1 cellular context compared by ENCODE assay signal in the genomic region with DNA sequence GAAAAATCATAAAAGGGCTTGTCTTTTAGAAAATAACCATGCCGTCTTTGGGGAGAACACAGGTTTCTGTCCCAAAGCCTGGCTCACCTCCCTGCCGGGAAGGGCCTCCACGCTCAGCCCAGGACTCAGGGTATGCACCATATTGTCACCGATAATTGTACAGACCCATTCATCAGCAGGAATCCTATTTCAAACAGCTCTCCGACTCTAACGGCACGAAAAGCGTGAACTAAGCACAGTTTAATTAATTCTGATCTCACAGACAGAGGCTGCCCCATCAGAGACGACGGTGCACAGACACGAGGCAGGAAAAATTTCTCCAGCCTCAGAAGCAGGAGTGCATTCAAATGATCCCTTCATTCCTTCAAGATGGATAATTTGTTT.
TF ChIP-seq lines count a peak whose summit lies in the region.

No MANE protein-coding gene starts in this region.

TF ChIP-seq in GM23338, 12 proteins besides CTCF, POLR2A, EP300 and RAD21 (continued from another document):
- TF ChIP-seq, protein P1, sequence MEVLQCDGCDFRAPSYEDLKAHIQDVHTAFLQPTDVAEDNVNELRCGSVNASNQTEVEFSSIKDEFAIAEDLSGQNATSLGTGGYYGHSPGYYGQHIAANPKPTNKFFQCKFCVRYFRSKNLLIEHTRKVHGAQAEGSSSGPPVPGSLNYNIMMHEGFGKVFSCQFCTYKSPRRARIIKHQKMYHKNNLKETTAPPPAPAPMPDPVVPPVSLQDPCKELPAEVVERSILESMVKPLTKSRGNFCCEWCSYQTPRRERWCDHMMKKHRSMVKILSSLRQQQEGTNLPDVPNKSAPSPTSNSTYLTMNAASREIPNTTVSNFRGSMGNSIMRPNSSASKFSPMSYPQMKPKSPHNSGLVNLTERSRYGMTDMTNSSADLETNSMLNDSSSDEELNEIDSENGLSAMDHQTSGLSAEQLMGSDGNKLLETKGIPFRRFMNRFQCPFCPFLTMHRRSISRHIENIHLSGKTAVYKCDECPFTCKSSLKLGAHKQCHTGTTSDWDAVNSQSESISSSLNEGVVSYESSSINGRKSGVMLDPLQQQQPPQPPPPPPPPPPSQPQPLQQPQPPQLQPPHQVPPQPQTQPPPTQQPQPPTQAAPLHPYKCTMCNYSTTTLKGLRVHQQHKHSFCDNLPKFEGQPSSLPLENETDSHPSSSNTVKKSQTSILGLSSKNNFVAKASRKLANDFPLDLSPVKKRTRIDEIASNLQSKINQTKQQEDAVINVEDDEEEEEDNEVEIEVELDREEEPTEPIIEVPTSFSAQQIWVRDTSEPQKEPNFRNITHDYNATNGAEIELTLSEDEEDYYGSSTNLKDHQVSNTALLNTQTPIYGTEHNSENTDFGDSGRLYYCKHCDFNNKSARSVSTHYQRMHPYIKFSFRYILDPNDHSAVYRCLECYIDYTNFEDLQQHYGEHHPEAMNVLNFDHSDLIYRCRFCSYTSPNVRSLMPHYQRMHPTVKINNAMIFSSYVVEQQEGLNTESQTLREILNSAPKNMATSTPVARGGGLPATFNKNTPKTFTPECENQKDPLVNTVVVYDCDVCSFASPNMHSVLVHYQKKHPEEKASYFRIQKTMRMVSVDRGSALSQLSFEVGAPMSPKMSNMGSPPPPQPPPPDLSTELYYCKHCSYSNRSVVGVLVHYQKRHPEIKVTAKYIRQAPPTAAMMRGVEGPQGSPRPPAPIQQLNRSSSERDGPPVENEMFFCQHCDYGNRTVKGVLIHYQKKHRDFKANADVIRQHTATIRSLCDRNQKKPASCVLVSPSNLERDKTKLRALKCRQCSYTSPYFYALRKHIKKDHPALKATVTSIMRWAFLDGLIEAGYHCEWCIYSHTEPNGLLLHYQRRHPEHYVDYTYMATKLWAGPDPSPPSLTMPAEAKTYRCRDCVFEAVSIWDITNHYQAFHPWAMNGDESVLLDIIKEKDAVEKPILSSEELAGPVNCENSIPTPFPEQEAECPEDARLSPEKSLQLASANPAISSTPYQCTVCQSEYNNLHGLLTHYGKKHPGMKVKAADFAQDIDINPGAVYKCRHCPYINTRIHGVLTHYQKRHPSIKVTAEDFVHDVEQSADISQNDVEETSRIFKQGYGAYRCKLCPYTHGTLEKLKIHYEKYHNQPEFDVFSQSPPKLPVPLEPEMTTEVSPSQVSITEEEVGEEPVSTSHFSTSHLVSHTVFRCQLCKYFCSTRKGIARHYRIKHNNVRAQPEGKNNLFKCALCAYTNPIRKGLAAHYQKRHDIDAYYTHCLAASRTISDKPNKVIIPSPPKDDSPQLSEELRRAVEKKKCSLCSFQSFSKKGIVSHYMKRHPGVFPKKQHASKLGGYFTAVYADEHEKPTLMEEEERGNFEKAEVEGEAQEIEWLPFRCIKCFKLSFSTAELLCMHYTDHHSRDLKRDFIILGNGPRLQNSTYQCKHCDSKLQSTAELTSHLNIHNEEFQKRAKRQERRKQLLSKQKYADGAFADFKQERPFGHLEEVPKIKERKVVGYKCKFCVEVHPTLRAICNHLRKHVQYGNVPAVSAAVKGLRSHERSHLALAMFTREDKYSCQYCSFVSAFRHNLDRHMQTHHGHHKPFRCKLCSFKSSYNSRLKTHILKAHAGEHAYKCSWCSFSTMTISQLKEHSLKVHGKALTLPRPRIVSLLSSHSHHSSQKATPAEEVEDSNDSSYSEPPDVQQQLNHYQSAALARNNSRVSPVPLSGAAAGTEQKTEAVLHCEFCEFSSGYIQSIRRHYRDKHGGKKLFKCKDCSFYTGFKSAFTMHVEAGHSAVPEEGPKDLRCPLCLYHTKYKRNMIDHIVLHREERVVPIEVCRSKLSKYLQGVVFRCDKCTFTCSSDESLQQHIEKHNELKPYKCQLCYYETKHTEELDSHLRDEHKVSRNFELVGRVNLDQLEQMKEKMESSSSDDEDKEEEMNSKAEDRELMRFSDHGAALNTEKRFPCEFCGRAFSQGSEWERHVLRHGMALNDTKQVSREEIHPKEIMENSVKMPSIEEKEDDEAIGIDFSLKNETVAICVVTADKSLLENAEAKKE (CRISPR knock-in tag; IDR thresholded peaks at IDR 0.05), result no peak
- TF ChIP-seq JUNB (IDR thresholded peaks at IDR 0.05; ENCODE audit: unreplicated experiment) (no peak), NANOG (IDR thresholded peaks at IDR 0.05; ENCODE audit: borderline replicate concordance) (no peak), ZNF114 (CRISPR knock-in tag; IDR thresholded peaks at IDR 0.05) (no peak), EZH2phosphoT487 (IDR thresholded peaks at IDR 0.05; ENCODE audit: unreplicated experiment) (no peak)
- TF ChIP-seq, protein P2, sequence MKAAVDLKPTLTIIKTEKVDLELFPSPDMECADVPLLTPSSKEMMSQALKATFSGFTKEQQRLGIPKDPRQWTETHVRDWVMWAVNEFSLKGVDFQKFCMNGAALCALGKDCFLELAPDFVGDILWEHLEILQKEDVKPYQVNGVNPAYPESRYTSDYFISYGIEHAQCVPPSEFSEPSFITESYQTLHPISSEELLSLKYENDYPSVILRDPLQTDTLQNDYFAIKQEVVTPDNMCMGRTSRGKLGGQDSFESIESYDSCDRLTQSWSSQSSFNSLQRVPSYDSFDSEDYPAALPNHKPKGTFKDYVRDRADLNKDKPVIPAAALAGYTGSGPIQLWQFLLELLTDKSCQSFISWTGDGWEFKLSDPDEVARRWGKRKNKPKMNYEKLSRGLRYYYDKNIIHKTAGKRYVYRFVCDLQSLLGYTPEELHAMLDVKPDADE (IDR thresholded peaks at IDR 0.05), result no peak
- TF ChIP-seq, protein P3, sequence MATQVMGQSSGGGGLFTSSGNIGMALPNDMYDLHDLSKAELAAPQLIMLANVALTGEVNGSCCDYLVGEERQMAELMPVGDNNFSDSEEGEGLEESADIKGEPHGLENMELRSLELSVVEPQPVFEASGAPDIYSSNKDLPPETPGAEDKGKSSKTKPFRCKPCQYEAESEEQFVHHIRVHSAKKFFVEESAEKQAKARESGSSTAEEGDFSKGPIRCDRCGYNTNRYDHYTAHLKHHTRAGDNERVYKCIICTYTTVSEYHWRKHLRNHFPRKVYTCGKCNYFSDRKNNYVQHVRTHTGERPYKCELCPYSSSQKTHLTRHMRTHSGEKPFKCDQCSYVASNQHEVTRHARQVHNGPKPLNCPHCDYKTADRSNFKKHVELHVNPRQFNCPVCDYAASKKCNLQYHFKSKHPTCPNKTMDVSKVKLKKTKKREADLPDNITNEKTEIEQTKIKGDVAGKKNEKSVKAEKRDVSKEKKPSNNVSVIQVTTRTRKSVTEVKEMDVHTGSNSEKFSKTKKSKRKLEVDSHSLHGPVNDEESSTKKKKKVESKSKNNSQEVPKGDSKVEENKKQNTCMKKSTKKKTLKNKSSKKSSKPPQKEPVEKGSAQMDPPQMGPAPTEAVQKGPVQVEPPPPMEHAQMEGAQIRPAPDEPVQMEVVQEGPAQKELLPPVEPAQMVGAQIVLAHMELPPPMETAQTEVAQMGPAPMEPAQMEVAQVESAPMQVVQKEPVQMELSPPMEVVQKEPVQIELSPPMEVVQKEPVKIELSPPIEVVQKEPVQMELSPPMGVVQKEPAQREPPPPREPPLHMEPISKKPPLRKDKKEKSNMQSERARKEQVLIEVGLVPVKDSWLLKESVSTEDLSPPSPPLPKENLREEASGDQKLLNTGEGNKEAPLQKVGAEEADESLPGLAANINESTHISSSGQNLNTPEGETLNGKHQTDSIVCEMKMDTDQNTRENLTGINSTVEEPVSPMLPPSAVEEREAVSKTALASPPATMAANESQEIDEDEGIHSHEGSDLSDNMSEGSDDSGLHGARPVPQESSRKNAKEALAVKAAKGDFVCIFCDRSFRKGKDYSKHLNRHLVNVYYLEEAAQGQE (IDR thresholded peaks at IDR 0.05; ENCODE audit: unreplicated experiment), result no peak
